16 cellular contexts compared by ENCODE assay signal in genomic region chr1:41740058-41740457, GRCh38.
DNase-seq lines count a peak whose midpoint lies in the region; ATAC-seq and TF ChIP-seq lines count a peak whose summit lies in the region.
"Had no signal": no experiment of that assay in that cellular context is flagged by ENCODE, and none has a peak within 500 bp of the region (broad histone marks: within the 10 kb centered on the region; RNA-seq: fewer than 3 reads in every experiment).

No MANE protein-coding gene starts in this region.

- H3K4me2 ChIP-seq in Karpas-422 (ENCODE audit: low read depth, low read length, poor library complexity, severe bottlenecking): no peak overlapping the region

- in situ Hi-C loops in brain microvascular endothelial cell (cut with HindIII; ENCODE audit: low pct_ligation_motif_present, low sequenced_read_pairs): no loop called here

- CTCF ChIA-PET in CD8-positive, alpha-beta memory T cell (lab: Charles Lee): interaction anchor here (1.2 kb wide), 1 partner anchor 10 kb away, joined by 5 read pairs; no protein-coding TSS in a partner anchor

- no peak for ATAC-seq in activated naive CD8-positive, alpha-beta T cell treated with anti-CD3 and anti-CD28 coated beads, Interleukin-2, amount 10 ng/mL, durations not matched to agents 7 days and 5 days (ENCODE audit: low read depth)
- ATAC-seq in HG03139 (IDR thresholded peaks at IDR 0.05; ENCODE audit: unreplicated experiment): no peak

- H3K36me3 ChIP-seq in CD8-positive, alpha-beta memory T cell (ENCODE audit: insufficient read depth, low read length): no peaks in the 10 kb centered on the region
- H3K36me3 ChIP-seq in Karpas-422 (ENCODE audit: insufficient read depth, low read length) (no peaks in the 10 kb centered on the region), neutrophil (no peaks in the 10 kb centered on the region), brain microvascular endothelial cell (replicated peaks) (no peaks in the 10 kb centered on the region)

- H3K9me3 ChIP-seq in CD8-positive, alpha-beta memory T cell (ENCODE audit: low read length): no peaks in the 10 kb centered on the region
- H3K9me3 ChIP-seq in Karpas-422 (ENCODE audit: low read length) (no peaks in the 10 kb centered on the region), neutrophil (no peaks in the 10 kb centered on the region)

- H3K27ac Mint-ChIP-seq in CD8-positive, alpha-beta memory T cell: peak overlapping the region in 5 of 8 donors; percentile 33 to 93 (median 70)
- peak overlapping the region; percentile 77 for H3K27ac Mint-ChIP-seq in activated naive CD8-positive, alpha-beta T cell treated with anti-CD3 and anti-CD28 coated beads, Interleukin-2, amount 10 ng/mL, durations not matched to agents 7 days and 5 days

- peak overlapping the region in 4 of 7 donors; percentile 71 to 79 (median 78) for H3K4me3 Mint-ChIP-seq in CD8-positive, alpha-beta memory T cell
- H3K4me3 Mint-ChIP-seq in activated naive CD8-positive, alpha-beta T cell treated with anti-CD3 and anti-CD28 coated beads, Interleukin-2, amount 10 ng/mL, durations not matched to agents 7 days and 5 days: peak overlapping the region; percentile 45

- H4K20me1 ChIP-seq in Karpas-422 (ENCODE audit: insufficient read depth, low read depth, low read length): no peaks in the 10 kb centered on the region

- H3K27ac ChIP-seq in CD8-positive, alpha-beta memory T cell (ENCODE audit: low read depth, low read length): no peak overlapping the region
- no peak overlapping the region for H3K27ac ChIP-seq in Karpas-422 (ENCODE audit: low read length)
- H3K27ac ChIP-seq in neutrophil: peak overlapping the region; percentile 84
- no peak overlapping the region for H3K27ac ChIP-seq in brain microvascular endothelial cell
- H3K27ac ChIP-seq: epithelial cell of prostate, parathyroid adenoma had no signal

- no peak overlapping the region for H2AFZ ChIP-seq in Karpas-422 (ENCODE audit: low read length)
- H2AFZ ChIP-seq: parathyroid adenoma had no signal

- H3K4me1 ChIP-seq in CD8-positive, alpha-beta memory T cell (ENCODE audit: insufficient read depth, low read length): peaks cover 34% of the 10 kb centered on the region
- H3K4me1 ChIP-seq in Karpas-422 (ENCODE audit: low read length) (peaks cover 46% of the 10 kb centered on the region), neutrophil (ENCODE audit: control insufficient read depth in 1 of 2, insufficient read depth in 1 of 2, low read depth in 1 of 2, low read length in 1 of 2) (peaks cover 73% of the 10 kb centered on the region in 2 experiments)
- H3K4me1 ChIP-seq: parathyroid adenoma had no signal

- no peaks in the 10 kb centered on the region for H3K79me2 ChIP-seq in Karpas-422 (ENCODE audit: low read length)
- H3K79me2 ChIP-seq: parathyroid adenoma had no signal

- 0 out of 2 replicates have a peak overlapping the region, but pooled peaks have one; percentile 1 for H3K9ac ChIP-seq in Karpas-422 (ENCODE audit: low read length)
- H3K9ac ChIP-seq: parathyroid adenoma had no signal

- no peaks in the 10 kb centered on the region for H3K27me3 ChIP-seq in CD8-positive, alpha-beta memory T cell (ENCODE audit: insufficient read depth, low read length, poor library complexity, severe bottlenecking)
- no peaks in the 10 kb centered on the region; the same call in 1 of the 2 replicates for H3K27me3 ChIP-seq in Karpas-422 (ENCODE audit: low read length)
- no peaks in the 10 kb centered on the region for H3K27me3 ChIP-seq in neutrophil
- H3K27me3 ChIP-seq in brain microvascular endothelial cell (replicated peaks): no peaks in the 10 kb centered on the region

- H3K9me2 ChIP-seq in Karpas-422 (replicated peaks; ENCODE audit: insufficient read depth, low read length): no peaks in the 10 kb centered on the region

- no peak for DNase-seq in CD8-positive, alpha-beta memory T cell
- DNase-seq in Karpas-422 (no peak), GM20000 (ENCODE audit: low spot score) (no peak), NCI-H187 treated with DMSO at 0.1 percent for 48 hours (lab: John Stamatoyannopoulos, UW) (no peak), brain microvascular endothelial cell (no peak)
- no peak for DNase-seq in activated naive CD8-positive, alpha-beta T cell treated with anti-CD3 and anti-CD28 coated beads, Interleukin-2, amount 10 ng/mL, durations not matched to agents 7 days and 5 days
- DNase-seq: amniotic stem cell, DMS79 treated with DMSO at 0.1 percent for 48 hours, HCEC 1CT, islet precursor cell, NCI-H1048, NCI-H774 had no signal

- H3K36me3 Mint-ChIP-seq in CD8-positive, alpha-beta memory T cell: no peaks in the 10 kb centered on the region
- no peaks in the 10 kb centered on the region for H3K36me3 Mint-ChIP-seq in activated naive CD8-positive, alpha-beta T cell treated with anti-CD3 and anti-CD28 coated beads, Interleukin-2, amount 10 ng/mL, durations not matched to agents 7 days and 5 days

- H3K4me3 ChIP-seq in CD8-positive, alpha-beta memory T cell (ENCODE audit: low read length): no peak overlapping the region
- H3K4me3 ChIP-seq in Karpas-422 (ENCODE audit: low read length) (no peak overlapping the region), neutrophil (ENCODE audit: low read depth in 1 of 2, low read length in 1 of 2) (peak overlapping the region; percentile 56 to 61), brain microvascular endothelial cell (ENCODE audit: low read depth, low read length) (no peak overlapping the region)

- POLR2A ChIA-PET in CD8-positive, alpha-beta memory T cell (lab: Charles Lee): no interaction called here
- POLR2A ChIA-PET in activated naive CD8-positive, alpha-beta T cell treated with anti-CD3 and anti-CD28 coated beads, Interleukin-2, amount 10 ng/mL, durations not matched to agents 7 days and 5 days (lab: Charles Lee): interaction anchor here (0.7 to 0.9 kb wide), 2 partner anchors 10 to 56 kb away, joined by 3 read pairs; no protein-coding TSS in a partner anchor

- peaks cover 43 to 52% (median 46%) of the 10 kb centered on the region in 3 donors for H3K4me1 Mint-ChIP-seq in CD8-positive, alpha-beta memory T cell
- H3K4me1 Mint-ChIP-seq in activated naive CD8-positive, alpha-beta T cell treated with anti-CD3 and anti-CD28 coated beads, Interleukin-2, amount 10 ng/mL, durations not matched to agents 7 days and 5 days: peaks cover 40% of the 10 kb centered on the region

- H3K9me3 Mint-ChIP-seq in CD8-positive, alpha-beta memory T cell: no peaks in the 10 kb centered on the region
- no peaks in the 10 kb centered on the region for H3K9me3 Mint-ChIP-seq in activated naive CD8-positive, alpha-beta T cell treated with anti-CD3 and anti-CD28 coated beads, Interleukin-2, amount 10 ng/mL, durations not matched to agents 7 days and 5 days

- TF ChIP-seq CTCF in neutrophil (IDR thresholded peaks at IDR 0.05) (no peak), GM20000 (IDR thresholded peaks at IDR 0.05; ENCODE audit: extremely low read depth, missing control alignments) (no peak), brain microvascular endothelial cell (IDR thresholded peaks at IDR 0.05; ENCODE audit: low read depth, low read length, missing control alignments) (no peak)

- H3K27me3 Mint-ChIP-seq in CD8-positive, alpha-beta memory T cell: peaks cover 0 to 2% of the 10 kb centered on the region in 2 donors
- H3K27me3 Mint-ChIP-seq in activated naive CD8-positive, alpha-beta T cell treated with anti-CD3 and anti-CD28 coated beads, Interleukin-2, amount 10 ng/mL, durations not matched to agents 7 days and 5 days: no peaks in the 10 kb centered on the region

Comparison
In these comparisons a context has a peak if more than half of its experiments do, and no peak if none do; other contexts are left out.
1. H3K4me3 ChIP-seq: peak in neutrophil (2 of 2); none in CD8-positive, alpha-beta memory T cell (single experiment), Karpas-422 (single experiment) and brain microvascular endothelial cell (single experiment).